In genomic region chr2:98478861-98479770, GRCh38 we compare ENCODE assay signal across 9 cellular contexts. TPM values are rescaled to one million over a fixed set of nuclear protein-coding genes. Genes with fewer than 3 reads are reported as not detected.
DNase-seq lines count a peak whose midpoint lies in the region; ATAC-seq and TF ChIP-seq lines count a peak whose summit lies in the region.
"Had no signal": no experiment of that assay in that cellular context is flagged by ENCODE, and none has a peak within 500 bp of the region (broad histone marks: within the 10 kb centered on the region; RNA-seq: fewer than 3 reads in every experiment).

No MANE protein-coding gene starts in this region.

- POLR2A ChIA-PET in activated CD4-positive, alpha-beta T cell treated with anti-CD3 and anti-CD28 coated beads for 36 hours (lab: Charles Lee), result interaction anchor here (1.2 to 1.5 kb wide), 4 partner anchors 12 to 18 kb away, joined by 3 to 7 read pairs (median 5); no protein-coding TSS in a partner anchor
- POLR2A ChIA-PET in RWPE1 (lab: Yijun Ruan, JAX; ENCODE audit: low non-redundant PET), result no interaction called here

- DNase-seq in activated CD4-positive, alpha-beta T cell treated with anti-CD3 and anti-CD28 coated beads for 36 hours, result peak; percentile 56
- no peak for DNase-seq in activated CD4-positive, alpha-beta T cell treated with anti-CD3 and anti-CD28 coated beads, Interleukin-2, amount 50 U/mL, for 48 hours
- DNase-seq in RWPE1 (ENCODE audit: low spot score) (no peak), colonic mucosa (no peak), NCI-H1417 (lab: John Stamatoyannopoulos, UW) (no peak)
- DNase-seq in stimulated activated effector memory CD8-positive, alpha-beta T cell treated with anti-CD3 and anti-CD28 coated beads, Interleukin-12 subunit alpha, Interleukin-12 subunit beta, amount 100 ng/mL, for 72 hours (ENCODE audit: low spot score in 2 of 2), result no peak
- DNase-seq: activated CD8-positive, alpha-beta memory T cell treated with anti-CD3 and anti-CD28 coated beads, Interleukin-2, amount 50 U/mL, for 48 hours had no signal

- H3K27ac Mint-ChIP-seq in activated CD4-positive, alpha-beta T cell treated with anti-CD3 and anti-CD28 coated beads for 36 hours, result peak overlapping the region; percentile 85
- peak overlapping the region; percentile 83 for H3K27ac Mint-ChIP-seq in stimulated activated effector memory CD8-positive, alpha-beta T cell treated with anti-CD3 and anti-CD28 coated beads, Interleukin-12 subunit alpha, Interleukin-12 subunit beta, amount 100 ng/mL, for 72 hours

- H3K9me3 ChIP-seq in colonic mucosa, result no peaks in the 10 kb centered on the region

- H3K4me1 ChIP-seq in colonic mucosa, result peaks cover 24% of the 10 kb centered on the region

- H3K27me3 Mint-ChIP-seq in activated CD4-positive, alpha-beta T cell treated with anti-CD3 and anti-CD28 coated beads for 36 hours, result no peaks in the 10 kb centered on the region

- peak overlapping the region; percentile 4 to 38 for H3K9ac ChIP-seq in colonic mucosa (ENCODE audit: low read depth in 2 of 2, low read length in 2 of 2)

- peaks cover 97% of the 10 kb centered on the region for H3K4me1 Mint-ChIP-seq in activated CD4-positive, alpha-beta T cell treated with anti-CD3 and anti-CD28 coated beads for 36 hours
- peaks cover 98% of the 10 kb centered on the region for H3K4me1 Mint-ChIP-seq in stimulated activated effector memory CD8-positive, alpha-beta T cell treated with anti-CD3 and anti-CD28 coated beads, Interleukin-12 subunit alpha, Interleukin-12 subunit beta, amount 100 ng/mL, for 72 hours

- no peak for TF ChIP-seq CTCF in RWPE1 (conservative IDR thresholded peaks at IDR 0.05; ENCODE audit: low read depth)
- no peak for TF ChIP-seq CTCF in colonic mucosa (IDR thresholded peaks at IDR 0.05)

- no peaks in the 10 kb centered on the region for H3K36me3 Mint-ChIP-seq in activated CD4-positive, alpha-beta T cell treated with anti-CD3 and anti-CD28 coated beads for 36 hours (ENCODE audit: low read depth)
- H3K36me3 Mint-ChIP-seq in stimulated activated effector memory CD8-positive, alpha-beta T cell treated with anti-CD3 and anti-CD28 coated beads, Interleukin-12 subunit alpha, Interleukin-12 subunit beta, amount 100 ng/mL, for 72 hours, result no peaks in the 10 kb centered on the region

- intact Hi-C loops in activated CD4-positive, alpha-beta T cell treated with anti-CD3 and anti-CD28 coated beads for 36 hours (cut with DNase I, micrococcal nuclease), result loop anchor here in 1 of 2 experiments (2.0 kb wide), 2 partner anchors 14 to 26 kb away; no protein-coding TSS in a partner anchor
- intact Hi-C loops in colonic mucosa (cut with DNase I), result no loop called here

- H3K36me3 ChIP-seq in colonic mucosa, result no peaks in the 10 kb centered on the region

- H3K4me3 ChIP-seq in colonic mucosa, result no peak overlapping the region

- CTCF ChIA-PET in activated CD4-positive, alpha-beta T cell treated with anti-CD3 and anti-CD28 coated beads for 36 hours (lab: Charles Lee), result interaction anchor here (0.6 to 1.9 kb wide), 15 partner anchors 7 to 112 kb away, joined by 3 to 12 read pairs (median 4); no protein-coding TSS in a partner anchor
- CTCF ChIA-PET in RWPE1 (lab: Yijun Ruan, JAX), result interaction anchor here (0.6 kb wide), 3 partner anchors 22 to 129 kb away, joined by 3 to 4 read pairs (median 3); no protein-coding TSS in a partner anchor

- no peaks in the 10 kb centered on the region for H3K27me3 ChIP-seq in colonic mucosa

- H3K27ac ChIP-seq in RWPE1 (peak overlapping the region; percentile 75), colonic mucosa (no peak overlapping the region)

- peak overlapping the region; percentile 6 for H3K4me3 Mint-ChIP-seq in activated CD4-positive, alpha-beta T cell treated with anti-CD3 and anti-CD28 coated beads for 36 hours
- peak overlapping the region; percentile 60 for H3K4me3 Mint-ChIP-seq in stimulated activated effector memory CD8-positive, alpha-beta T cell treated with anti-CD3 and anti-CD28 coated beads, Interleukin-12 subunit alpha, Interleukin-12 subunit beta, amount 100 ng/mL, for 72 hours

- no peaks in the 10 kb centered on the region for H3K9me3 Mint-ChIP-seq in activated CD4-positive, alpha-beta T cell treated with anti-CD3 and anti-CD28 coated beads for 36 hours (ENCODE audit: low read depth)
- H3K9me3 Mint-ChIP-seq in stimulated activated effector memory CD8-positive, alpha-beta T cell treated with anti-CD3 and anti-CD28 coated beads, Interleukin-12 subunit alpha, Interleukin-12 subunit beta, amount 100 ng/mL, for 72 hours, result no peaks in the 10 kb centered on the region

- ATAC-seq in activated CD4-positive, alpha-beta T cell treated with anti-CD3 and anti-CD28 coated beads for 36 hours, result peak; percentile 18
- ATAC-seq in stimulated activated effector memory CD8-positive, alpha-beta T cell treated with anti-CD3 and anti-CD28 coated beads, Interleukin-12 subunit alpha, Interleukin-12 subunit beta, amount 100 ng/mL, for 72 hours, result peak; percentile 22
- ATAC-seq in HG03439 (IDR thresholded peaks at IDR 0.05; ENCODE audit: unreplicated experiment), result no peak
- ATAC-seq in GM19035 (IDR thresholded peaks at IDR 0.05; ENCODE audit: unreplicated experiment), result no peak

RNA-seq across cellular contexts. Expression of gene INPP4A, which starts 34.5 kb away (rescaled TPM):
- 10 to 100 TPM; 29.1 to 33.0 TPM for total RNA-seq in activated CD4-positive, alpha-beta T cell treated with anti-CD3 and anti-CD28 coated beads for 36 hours
- 10 to 100 TPM; 11.5 to 17.9 TPM for total RNA-seq in colonic mucosa

Comparison
In these comparisons a context has a peak if more than half of its experiments do, and no peak if none do; other contexts are left out.
1. ATAC-seq: peak in activated CD4-positive, alpha-beta T cell treated with anti-CD3 and anti-CD28 coated beads for 36 hours (single experiment) and stimulated activated effector memory CD8-positive, alpha-beta T cell treated with anti-CD3 and anti-CD28 coated beads, Interleukin-12 subunit alpha, Interleukin-12 subunit beta, amount 100 ng/mL, for 72 hours (single experiment); none in HG03439 (single experiment) and GM19035 (single experiment).